30 cellular contexts compared by ENCODE assay signal in genomic region chr13:114164027-114164426, GRCh38. TPM values are rescaled to one million over a fixed set of nuclear protein-coding genes. Genes with fewer than 3 reads are reported as not detected.
DNase-seq lines count a peak whose midpoint lies in the region; ATAC-seq and TF ChIP-seq lines count a peak whose summit lies in the region.
"Had no signal": no experiment of that assay in that cellular context is flagged by ENCODE, and none has a peak within 500 bp of the region (broad histone marks: within the 10 kb centered on the region; RNA-seq: fewer than 3 reads in every experiment).

No MANE protein-coding gene starts in this region.

- H3K27ac ChIP-seq in RWPE2 (ENCODE audit: poor library complexity, severe bottlenecking) (no peak overlapping the region), trophoblast cell (ENCODE audit: low read depth, low read length) (no peak overlapping the region)
- no peak overlapping the region for H3K27ac ChIP-seq in naive thymus-derived CD4-positive, alpha-beta T cell (ENCODE audit: low read depth, low read length)
- H3K27ac ChIP-seq: HL-60, KMS-11 had no signal

- H3K9ac ChIP-seq in trophoblast cell (ENCODE audit: low read length): no peak overlapping the region
- H3K9ac ChIP-seq: KMS-11 had no signal

- POLR2A ChIA-PET in naive thymus-derived CD4-positive, alpha-beta T cell (lab: Charles Lee): interaction anchor here (1.0 to 10.7 kb wide), 6 partner anchors 10 to 59 kb away, joined by 4 to 100 read pairs (median 16); no protein-coding TSS in a partner anchor

- intact Hi-C loops in naive thymus-derived CD4-positive, alpha-beta T cell (cut with micrococcal nuclease): no loop called here

- H3K79me1 ChIP-seq in trophoblast cell (ENCODE audit: low read length): peaks cover 1% of the 10 kb centered on the region

- H3K4ac ChIP-seq in trophoblast cell (ENCODE audit: low read depth, low read length): no peak overlapping the region

- no peak for ATAC-seq in activated naive CD4-positive, alpha-beta T cell treated with anti-CD3 and anti-CD28 coated beads, Interleukin-2, amount 50 U/mL, for 72 hours
- ATAC-seq in RWPE2 (ENCODE audit: low read depth) (no peak), GM21381 (IDR thresholded peaks at IDR 0.05; ENCODE audit: unreplicated experiment) (no peak)
- ATAC-seq in naive thymus-derived CD4-positive, alpha-beta T cell: no peak
- no peak for ATAC-seq in stimulated activated memory B cell treated with anti-CD40 and anti-IgM and Interleukin-4, amounts not matched to agents 10 μg/mL and 1 μg/mL and 100 μg/mL, for 72 hours
- ATAC-seq: PC-3 had no signal

- peak overlapping the region; percentile 15 for H3K27ac Mint-ChIP-seq in activated naive CD4-positive, alpha-beta T cell treated with anti-CD3 and anti-CD28 coated beads, Interleukin-2, amount 50 U/mL, for 24 hours
- H3K27ac Mint-ChIP-seq in activated naive CD4-positive, alpha-beta T cell treated with anti-CD3 and anti-CD28 coated beads, Interleukin-2, amount 50 U/mL, for 72 hours: no peak overlapping the region
- H3K27ac Mint-ChIP-seq in naive thymus-derived CD4-positive, alpha-beta T cell: peak overlapping the region; percentile 29 to 99 (median 83)
- peak overlapping the region; percentile 0 for H3K27ac Mint-ChIP-seq in stimulated activated memory B cell treated with anti-CD40 and anti-IgM and Interleukin-4, amounts not matched to agents 10 μg/mL and 1 μg/mL and 100 μg/mL, for 72 hours
- H3K27ac Mint-ChIP-seq: IgD-negative memory B cell had no signal

- no peak overlapping the region for H3K4me3 Mint-ChIP-seq in activated naive CD4-positive, alpha-beta T cell treated with anti-CD3 and anti-CD28 coated beads, Interleukin-2, amount 50 U/mL, for 24 hours
- H3K4me3 Mint-ChIP-seq in naive thymus-derived CD4-positive, alpha-beta T cell: peak overlapping the region in 4 of 10 donors; percentile 16 to 59 (median 42)
- no peak overlapping the region for H3K4me3 Mint-ChIP-seq in stimulated activated memory B cell treated with anti-CD40 and anti-IgM and Interleukin-4, amounts not matched to agents 10 μg/mL and 1 μg/mL and 100 μg/mL, for 72 hours

- H3K27me3 Mint-ChIP-seq in activated naive CD4-positive, alpha-beta T cell treated with anti-CD3 and anti-CD28 coated beads, Interleukin-2, amount 50 U/mL, for 24 hours: no peaks in the 10 kb centered on the region
- H3K27me3 Mint-ChIP-seq in naive thymus-derived CD4-positive, alpha-beta T cell: peaks cover 0 to 45% (median 0%) of the 10 kb centered on the region in 5 donors
- peaks cover 44% of the 10 kb centered on the region for H3K27me3 Mint-ChIP-seq in stimulated activated memory B cell treated with anti-CD40 and anti-IgM and Interleukin-4, amounts not matched to agents 10 μg/mL and 1 μg/mL and 100 μg/mL, for 72 hours

- H3K27me3 ChIP-seq in RWPE2 (ENCODE audit: insufficient read depth, poor library complexity, severe bottlenecking): no peaks in the 10 kb centered on the region
- H3K27me3 ChIP-seq in naive thymus-derived CD4-positive, alpha-beta T cell (ENCODE audit: control insufficient read depth in 2 of 2, insufficient read depth in 2 of 2, low read length in 2 of 2): no peaks in the 10 kb centered on the region
- no peaks in the 10 kb centered on the region for H3K27me3 ChIP-seq in trophoblast cell (ENCODE audit: insufficient read depth, low read length)

- H3K79me2 ChIP-seq in trophoblast cell (ENCODE audit: control insufficient read depth, insufficient read depth, low read length, poor library complexity): no peaks in the 10 kb centered on the region

- no peak overlapping the region for H4K12ac ChIP-seq in trophoblast cell (ENCODE audit: low read depth, low read length)

- no peaks in the 10 kb centered on the region for H3K9me3 ChIP-seq in RWPE2 (ENCODE audit: severe bottlenecking)
- no peaks in the 10 kb centered on the region for H3K9me3 ChIP-seq in naive thymus-derived CD4-positive, alpha-beta T cell (ENCODE audit: control insufficient read depth in 2 of 3, low read length in 3 of 3)
- no peaks in the 10 kb centered on the region for H3K9me3 ChIP-seq in trophoblast cell (ENCODE audit: insufficient read depth, low read depth, low read length)

- no peaks in the 10 kb centered on the region for H3K36me3 Mint-ChIP-seq in activated naive CD4-positive, alpha-beta T cell treated with anti-CD3 and anti-CD28 coated beads, Interleukin-2, amount 50 U/mL, for 24 hours
- peaks cover 0 to 7% of the 10 kb centered on the region in 2 donors for H3K36me3 Mint-ChIP-seq in activated naive CD4-positive, alpha-beta T cell treated with anti-CD3 and anti-CD28 coated beads, Interleukin-2, amount 50 U/mL, for 72 hours
- peaks cover 0 to 34% (median 5%) of the 10 kb centered on the region in 5 donors for H3K36me3 Mint-ChIP-seq in naive thymus-derived CD4-positive, alpha-beta T cell
- H3K36me3 Mint-ChIP-seq in stimulated activated memory B cell treated with anti-CD40 and anti-IgM and Interleukin-4, amounts not matched to agents 10 μg/mL and 1 μg/mL and 100 μg/mL, for 72 hours: no peaks in the 10 kb centered on the region
- H3K36me3 Mint-ChIP-seq: IgD-negative memory B cell had no signal

- no peaks in the 10 kb centered on the region for H3K36me3 ChIP-seq in RWPE2 (ENCODE audit: low read depth)
- no peaks in the 10 kb centered on the region for H3K36me3 ChIP-seq in naive thymus-derived CD4-positive, alpha-beta T cell (ENCODE audit: control insufficient read depth in 2 of 3, insufficient read depth in 3 of 3, low read length in 3 of 3)
- H3K36me3 ChIP-seq in trophoblast cell (ENCODE audit: control insufficient read depth in 1 of 2, insufficient read depth in 2 of 2, low read length in 2 of 2): no peaks in the 10 kb centered on the region

- no peak for TF ChIP-seq CTCF in RWPE2 (IDR thresholded peaks at IDR 0.05; ENCODE audit: poor library complexity, severe bottlenecking)

- no peak overlapping the region for H3K14ac ChIP-seq in trophoblast cell (ENCODE audit: low read length)

- CTCF ChIA-PET in naive thymus-derived CD4-positive, alpha-beta T cell (lab: Charles Lee): interaction anchor here (2.7 kb wide), 1 partner anchor 16 kb away, joined by 12 read pairs; no protein-coding TSS in a partner anchor

- H3K4me2 ChIP-seq in trophoblast cell (ENCODE audit: low read length): no peak overlapping the region
- H3K4me2 ChIP-seq: KMS-11 had no signal

- WGBS in trophoblast cell (ENCODE audit: extremely low coverage, insufficient coverage, insufficient read length): no CpG with 5 or more reads among the region's 12 CpGs

- H4K91ac ChIP-seq in trophoblast cell (ENCODE audit: low read depth, low read length): no peak overlapping the region

- H2BK5ac ChIP-seq in trophoblast cell (ENCODE audit: low read depth, low read length, poor library complexity): no peak overlapping the region

- no peaks in the 10 kb centered on the region for H3K9me3 Mint-ChIP-seq in activated naive CD4-positive, alpha-beta T cell treated with anti-CD3 and anti-CD28 coated beads, Interleukin-2, amount 50 U/mL, for 24 hours
- peaks cover 0 to 4% of the 10 kb centered on the region in 2 donors for H3K9me3 Mint-ChIP-seq in activated naive CD4-positive, alpha-beta T cell treated with anti-CD3 and anti-CD28 coated beads, Interleukin-2, amount 50 U/mL, for 72 hours
- peaks cover 0 to 12% (median 3%) of the 10 kb centered on the region in 11 donors for H3K9me3 Mint-ChIP-seq in naive thymus-derived CD4-positive, alpha-beta T cell
- H3K9me3 Mint-ChIP-seq in stimulated activated memory B cell treated with anti-CD40 and anti-IgM and Interleukin-4, amounts not matched to agents 10 μg/mL and 1 μg/mL and 100 μg/mL, for 72 hours: no peaks in the 10 kb centered on the region
- H3K9me3 Mint-ChIP-seq: CD8-positive, alpha-beta memory T cell; IgD-negative memory B cell had no signal

- no peaks in the 10 kb centered on the region for H3K4me1 ChIP-seq in RWPE2 (ENCODE audit: insufficient read depth, poor library complexity, severe bottlenecking)
- peaks cover 28 to 66% of the 10 kb centered on the region in 2 donors for H3K4me1 ChIP-seq in naive thymus-derived CD4-positive, alpha-beta T cell (ENCODE audit: control insufficient read depth in 2 of 2, insufficient read depth in 2 of 2, low read length in 2 of 2)
- peaks cover 8 to 9% of the 10 kb centered on the region in 2 experiments for H3K4me1 ChIP-seq in trophoblast cell (ENCODE audit: control insufficient read depth in 1 of 2, insufficient read depth in 2 of 2, low read length in 2 of 2)

- no peak overlapping the region for H3K23ac ChIP-seq in trophoblast cell (ENCODE audit: low read length)

- H2AFZ ChIP-seq in trophoblast cell (ENCODE audit: insufficient read depth, low read length, poor library complexity): no peak overlapping the region

- no peak overlapping the region for H2BK120ac ChIP-seq in trophoblast cell (ENCODE audit: insufficient read depth, low read length, poor library complexity)

- H4K8ac ChIP-seq in trophoblast cell (ENCODE audit: low read depth, low read length): no peak overlapping the region

- H3K4me3 ChIP-seq in RWPE2 (ENCODE audit: severe bottlenecking) (no peak overlapping the region), trophoblast cell (ENCODE audit: low read depth, low read length) (no peak overlapping the region)
- no peak overlapping the region for H3K4me3 ChIP-seq in naive thymus-derived CD4-positive, alpha-beta T cell (ENCODE audit: low read length)

- H2BK12ac ChIP-seq in trophoblast cell (ENCODE audit: low read length): no peak overlapping the region

- no peak for DNase-seq in activated naive CD4-positive, alpha-beta T cell treated with anti-CD3 and anti-CD28 coated beads, Interleukin-2, amount 50 U/mL, for 72 hours (ENCODE audit: low spot score in 2 of 2)
- DNase-seq in RWPE2 (ENCODE audit: low spot score) (peak; percentile 34), NCI-H2227 treated with DMSO at 0.1 percent for 48 hours (lab: John Stamatoyannopoulos, UW) (no peak), trophoblast cell (no peak)
- DNase-seq in naive thymus-derived CD4-positive, alpha-beta T cell: no peak
- DNase-seq: CD8-positive, alpha-beta memory T cell; DMS 273 treated with DMSO at 0.1 percent for 48 hours; DMS79 treated with DMSO at 0.1 percent for 48 hours; GF-D8; NCI-H1048; NCI-H1417; NCI-H1694; NCI-H2029 treated with DMSO at 0.1 percent for 48 hours; NCI-H345; NCI-H510A treated with DMSO at 0.1 percent for 48 hours; NCI-H748 treated with DMSO at 0.1 percent for 48 hours; NK-92 treated with Interleukin-12 subunit alpha and Interleukin-12 subunit beta, amount 100 ng/mL, for 24 hours; PC-3; SHP77 had no signal

- peaks cover 91% of the 10 kb centered on the region for H3K4me1 Mint-ChIP-seq in activated naive CD4-positive, alpha-beta T cell treated with anti-CD3 and anti-CD28 coated beads, Interleukin-2, amount 50 U/mL, for 24 hours
- H3K4me1 Mint-ChIP-seq in naive thymus-derived CD4-positive, alpha-beta T cell: peaks cover 59 to 94% (median 93%) of the 10 kb centered on the region in 7 donors
- peaks cover 40% of the 10 kb centered on the region for H3K4me1 Mint-ChIP-seq in stimulated activated memory B cell treated with anti-CD40 and anti-IgM and Interleukin-4, amounts not matched to agents 10 μg/mL and 1 μg/mL and 100 μg/mL, for 72 hours

- H3K18ac ChIP-seq in trophoblast cell (ENCODE audit: low read length): no peak overlapping the region

- H2AK5ac ChIP-seq in trophoblast cell (ENCODE audit: low read length): no peak overlapping the region

RNA-seq across cellular contexts. Expression of gene CFAP97D2, which starts 15.0 kb away (rescaled TPM):
- total RNA-seq in activated naive CD4-positive, alpha-beta T cell treated with anti-CD3 and anti-CD28 coated beads, Interleukin-2, amount 50 U/mL, for 72 hours: not detected
- total RNA-seq in naive thymus-derived CD4-positive, alpha-beta T cell: 1 to 10 TPM in 1 of 5 experiments, under 1 TPM in 1, not detected in 3; 0.27 to 1.1 TPM
- polyA plus RNA-seq in naive thymus-derived CD4-positive, alpha-beta T cell: under 1 TPM in 1 of 2 donors, not detected in 1; 0.33 TPM
- polyA plus RNA-seq in trophoblast cell (2013): not detected in 2 replicates
- total RNA-seq: A172; CD8-positive, alpha-beta memory T cell; H4; PC-3; RPMI7951; SK-MEL-5 had no signal
- polyA plus RNA-seq: BJ, IgD-negative memory B cell had no signal

RNA-seq across cellular contexts. Expression of gene RASA3, which starts 31.6 kb away (rescaled TPM):
- total RNA-seq in activated naive CD4-positive, alpha-beta T cell treated with anti-CD3 and anti-CD28 coated beads, Interleukin-2, amount 50 U/mL, for 72 hours: 10 to 100 TPM; 39.4 to 44.1 TPM
- 100 to 1,000 TPM; 110 to 227 (median 199) TPM for total RNA-seq in naive thymus-derived CD4-positive, alpha-beta T cell
- polyA plus RNA-seq in naive thymus-derived CD4-positive, alpha-beta T cell: 100 to 1,000 TPM; 109 to 195 TPM
- 12.8 and 13.0 TPM in 2 replicates for polyA plus RNA-seq in trophoblast cell (2013)

Comparison
In these comparisons a context has a peak if more than half of its experiments do, and no peak if none do; other contexts are left out.
1. H3K27ac Mint-ChIP-seq: peak in activated naive CD4-positive, alpha-beta T cell treated with anti-CD3 and anti-CD28 coated beads, Interleukin-2, amount 50 U/mL, for 24 hours (single experiment), naive thymus-derived CD4-positive, alpha-beta T cell (9 of 9) and stimulated activated memory B cell treated with anti-CD40 and anti-IgM and Interleukin-4, amounts not matched to agents 10 μg/mL and 1 μg/mL and 100 μg/mL, for 72 hours (single experiment); none in activated naive CD4-positive, alpha-beta T cell treated with anti-CD3 and anti-CD28 coated beads, Interleukin-2, amount 50 U/mL, for 72 hours (0 of 2).